8 cellular contexts compared by ENCODE assay signal in genomic region chr16:10868562-10869469, GRCh38. TPM values are rescaled to one million over a fixed set of nuclear protein-coding genes. Genes with fewer than 3 reads are reported as not detected.
A peak's percentile ranks its signal among the peaks of the same experiment; 100 is the strongest.
DNase-seq lines count a peak whose midpoint lies in the region; ATAC-seq and TF ChIP-seq lines count a peak whose summit lies in the region.
"Had no signal": no experiment of that assay in that cellular context is flagged by ENCODE, and none has a peak within 500 bp of the region (broad histone marks: within the 10 kb centered on the region; RNA-seq: fewer than 3 reads in every experiment).

No MANE protein-coding gene starts in this region.

- intact Hi-C loops in body of pancreas (cut with DNase I), result no loop called here
- intact Hi-C loops in psoas muscle (cut with DNase I), result no loop called here

- H3K36me3 ChIP-seq in body of pancreas (replicated peaks in 1 of 2; ENCODE audit: insufficient read depth in 1 of 2, low read depth in 2 of 2) (no peaks in the 10 kb centered on the region), psoas muscle (ENCODE audit: insufficient read depth in 1 of 2, low read depth in 1 of 2) (no peaks in the 10 kb centered on the region)
- H3K36me3 ChIP-seq: SJSA1 had no signal

- H3K27ac ChIP-seq in body of pancreas, result peak overlapping the region in 3 of 4 donors; percentile 46 to 70 (median 56)
- H3K27ac ChIP-seq in psoas muscle, result no peak overlapping the region
- H3K27ac ChIP-seq: SJSA1 had no signal

- TF ChIP-seq CTCF in body of pancreas (IDR thresholded peaks at IDR 0.05) (no peak), psoas muscle (IDR thresholded peaks at IDR 0.05) (no peak)

- H3K9me3 ChIP-seq in body of pancreas (no peaks in the 10 kb centered on the region), psoas muscle (no peaks in the 10 kb centered on the region)
- H3K9me3 ChIP-seq: SJSA1 had no signal

- DNase-seq in body of pancreas, result peak in 3 of 4 donors; percentile 18 to 64 (median 24)
- no peak for DNase-seq in psoas muscle
- DNase-seq in COR-L47 (lab: John Stamatoyannopoulos, UW), result no peak
- DNase-seq in NCI-H345 (lab: John Stamatoyannopoulos, UW), result no peak

- WGBS in body of pancreas, 2 donors, result 29 to 30% methylated on average over 14 of the region's 14 CpGs
- 39 to 41% (median 40%) methylated on average over 14 of the region's 14 CpGs for WGBS in psoas muscle, 3 donors

- H3K27me3 ChIP-seq in body of pancreas, result no peaks in the 10 kb centered on the region
- H3K27me3 ChIP-seq in psoas muscle (ENCODE audit: insufficient read depth in 3 of 3, low read length in 2 of 3), result no peaks in the 10 kb centered on the region

- H3K4me1 ChIP-seq in body of pancreas (peaks cover 38% of the 10 kb centered on the region), psoas muscle (peaks cover 15% of the 10 kb centered on the region)

- TF ChIP-seq POLR2A in GM19193 (IDR thresholded peaks at IDR 0.05; ENCODE audit: extremely low read depth, insufficient read depth, insufficient read length), result peak; percentile 15
- TF ChIP-seq POLR2A in body of pancreas (IDR thresholded peaks at IDR 0.05), result peak in 1 of 3 donors; percentile 38

- peak; percentile 45 for ATAC-seq in HG03108 (IDR thresholded peaks at IDR 0.05; ENCODE audit: unreplicated experiment)
- ATAC-seq in body of pancreas, result peak; percentile 20
- ATAC-seq in psoas muscle, result peak in 1 of 4 donors; percentile 32
- no peak for ATAC-seq in GM18520 (IDR thresholded peaks at IDR 0.05; ENCODE audit: unreplicated experiment)

- H3K4me3 ChIP-seq in body of pancreas (no peak overlapping the region), psoas muscle (peak overlapping the region; percentile 25)
- H3K4me3 ChIP-seq: SJSA1 had no signal

RNA-seq across cellular contexts. Expression of gene CIITA, which starts 8.2 kb away (rescaled TPM):
- total RNA-seq in body of pancreas, result 1 to 10 TPM; 6.5 to 6.6 TPM
- total RNA-seq in psoas muscle, result 10 to 100 TPM in 1 of 4 donors, 1 to 10 TPM in 3; 2.9 to 13.8 (median 5.2) TPM
- 10 to 100 TPM in 1 of 3 donors, 1 to 10 TPM in 2; 2.3 to 15.3 (median 4.1) TPM for polyA plus RNA-seq in psoas muscle

RNA-seq across cellular contexts. Expression of gene TVP23A, which starts 50.2 kb away (rescaled TPM):
- total RNA-seq in body of pancreas (not detected), psoas muscle (under 1 TPM in 2 of 4 donors, not detected in 2; 0.07 to 0.13 TPM)
- under 1 TPM in 2 of 3 donors, not detected in 1; 0.01 to 0.04 TPM for polyA plus RNA-seq in psoas muscle
- total RNA-seq: SJSA1 had no signal

Comparison
In these comparisons a context has a peak if more than half of its experiments do, and no peak if none do; other contexts are left out.
1. DNase-seq: peak in body of pancreas (3 of 4); none in psoas muscle (0 of 2), COR-L47 (single experiment) and NCI-H345 (single experiment).